In genomic region chr3:52051444-52051843, GRCh38 we compare ENCODE assay signal across 13 cellular contexts. TPM values are rescaled to one million over a fixed set of nuclear protein-coding genes. Genes with fewer than 3 reads are reported as not detected.
DNase-seq lines count a peak whose midpoint lies in the region; ATAC-seq lines count a peak whose summit lies in the region.
"Had no signal": no experiment of that assay in that cellular context is flagged by ENCODE, and none has a peak within 500 bp of the region (broad histone marks: within the 10 kb centered on the region; RNA-seq: fewer than 3 reads in every experiment).

No MANE protein-coding gene starts in this region.

- no peak overlapping the region for H3K4me3 ChIP-seq in esophagus (ENCODE audit: low read depth in 1 of 2, low read length in 2 of 2)
- H3K4me3 ChIP-seq in stomach smooth muscle (ENCODE audit: low read length in 2 of 2) = no peak overlapping the region
- H3K4me3 ChIP-seq: A549 had no signal

- POLR2A ChIA-PET in activated CD4-positive, alpha-beta T cell treated with anti-CD3 and anti-CD28 coated beads for 36 hours (lab: Charles Lee) = interaction anchor here (0.6 to 0.9 kb wide), 2 partner anchors 78 to 1441 kb away, joined by 3 to 4 read pairs; partner anchors contain the start of gene ABHD14B
- POLR2A ChIA-PET in activated CD4-positive, alpha-beta memory T cell treated with anti-CD3 and anti-CD28 coated beads for 36 hours (lab: Charles Lee) = interaction anchor here (0.6 to 4.3 kb wide), 2 partner anchors 56 to 116 kb away, joined by 4 to 18 read pairs; partner anchors contain the start of gene RPL29

- CTCF ChIA-PET in activated CD4-positive, alpha-beta T cell treated with anti-CD3 and anti-CD28 coated beads for 36 hours (lab: Charles Lee) = interaction anchor here (0.5 to 1.1 kb wide), 5 partner anchors 19 to 206 kb away, joined by 3 to 4 read pairs (median 3); no protein-coding TSS in a partner anchor
- CTCF ChIA-PET in activated CD4-positive, alpha-beta memory T cell treated with anti-CD3 and anti-CD28 coated beads for 36 hours (lab: Charles Lee) = interaction anchor here (2.4 to 5.5 kb wide), 4 partner anchors 47 to 92 kb away, joined by 11 to 50 read pairs (median 26); no protein-coding TSS in a partner anchor

- H3K9me3 ChIP-seq in esophagus (ENCODE audit: control insufficient read depth in 2 of 2, insufficient read depth in 1 of 2, low read depth in 1 of 2, low read length in 1 of 2) (no peaks in the 10 kb centered on the region), stomach smooth muscle (ENCODE audit: control insufficient read depth in 2 of 2, low read length in 2 of 2) (no peaks in the 10 kb centered on the region)
- H3K9me3 ChIP-seq: A549 had no signal

- no peak for DNase-seq in activated CD4-positive, alpha-beta T cell treated with anti-CD3 and anti-CD28 coated beads for 36 hours
- no peak for DNase-seq in activated CD4-positive, alpha-beta T cell treated with anti-CD3 and anti-CD28 coated beads, Interleukin-2, amount 50 U/mL, for 4 hours
- DNase-seq in activated CD4-positive, alpha-beta memory T cell treated with anti-CD3 and anti-CD28 coated beads for 36 hours = no peak
- DNase-seq in NCI-H226 = no peak
- DNase-seq: DND-41; NCI-H2081 treated with DMSO at 0.1 percent for 48 hours; stimulated activated naive CD4-positive, alpha-beta T cell; SW 1271 had no signal

- peaks cover 34% of the 10 kb centered on the region for H3K36me3 Mint-ChIP-seq in activated CD4-positive, alpha-beta T cell treated with anti-CD3 and anti-CD28 coated beads for 36 hours (ENCODE audit: low read depth)
- H3K36me3 Mint-ChIP-seq in activated CD4-positive, alpha-beta memory T cell treated with anti-CD3 and anti-CD28 coated beads for 36 hours = peaks cover 14% of the 10 kb centered on the region

- H3K27ac Mint-ChIP-seq in activated CD4-positive, alpha-beta T cell treated with anti-CD3 and anti-CD28 coated beads for 36 hours = peak overlapping the region; percentile 95
- peak overlapping the region; percentile 95 for H3K27ac Mint-ChIP-seq in activated CD4-positive, alpha-beta memory T cell treated with anti-CD3 and anti-CD28 coated beads for 36 hours

- H3K27me3 Mint-ChIP-seq in activated CD4-positive, alpha-beta T cell treated with anti-CD3 and anti-CD28 coated beads for 36 hours = no peaks in the 10 kb centered on the region
- H3K27me3 Mint-ChIP-seq in activated CD4-positive, alpha-beta memory T cell treated with anti-CD3 and anti-CD28 coated beads for 36 hours = no peaks in the 10 kb centered on the region

- H3K4me1 ChIP-seq in esophagus (ENCODE audit: control insufficient read depth in 2 of 2, insufficient read depth in 2 of 2, low read length in 1 of 2) = peaks cover 8 to 59% of the 10 kb centered on the region in 2 donors
- H3K4me1 ChIP-seq in stomach smooth muscle (ENCODE audit: control insufficient read depth, insufficient read depth, low read length) = peaks cover 56% of the 10 kb centered on the region

- H3K36me3 ChIP-seq in esophagus (ENCODE audit: control insufficient read depth in 2 of 2, insufficient read depth in 2 of 2, low read length in 1 of 2) (peaks cover 4 to 41% of the 10 kb centered on the region in 2 donors), stomach smooth muscle (ENCODE audit: control insufficient read depth in 2 of 2, insufficient read depth in 2 of 2, low read length in 2 of 2) (peaks cover 28% of the 10 kb centered on the region in 2 donors)

- 68 to 71% methylated on average over 8 of the region's 8 CpGs for WGBS in esophagus, 2 donors

- intact Hi-C loops in activated CD4-positive, alpha-beta T cell treated with anti-CD3 and anti-CD28 coated beads for 36 hours (cut with DNase I, micrococcal nuclease) = loop anchor here in 1 of 2 experiments (5.0 kb wide), 1 partner anchor 91 kb away; no protein-coding TSS in a partner anchor
- intact Hi-C loops in activated CD4-positive, alpha-beta memory T cell treated with anti-CD3 and anti-CD28 coated beads for 36 hours (cut with micrococcal nuclease) = loop anchor here (10.0 kb wide), 2 partner anchors 367 to 483 kb away; partner anchors contain the start of genes NT5DC2 and UQCC5

- no peak for ATAC-seq in activated CD4-positive, alpha-beta T cell treated with anti-CD3 and anti-CD28 coated beads for 36 hours
- no peak for ATAC-seq in HG03175 (IDR thresholded peaks at IDR 0.05; ENCODE audit: unreplicated experiment)
- ATAC-seq in GM19463 (IDR thresholded peaks at IDR 0.05; ENCODE audit: unreplicated experiment) = no peak
- ATAC-seq: A549 had no signal

- H3K27ac ChIP-seq in esophagus (ENCODE audit: low read depth in 2 of 2, low read length in 1 of 2) = peak overlapping the region; percentile 97 to 99
- H3K27ac ChIP-seq in stomach smooth muscle (ENCODE audit: low read length) = peak overlapping the region; percentile 71

- no peaks in the 10 kb centered on the region for H3K9me3 Mint-ChIP-seq in activated CD4-positive, alpha-beta T cell treated with anti-CD3 and anti-CD28 coated beads for 36 hours (ENCODE audit: low read depth)
- no peaks in the 10 kb centered on the region for H3K9me3 Mint-ChIP-seq in activated CD4-positive, alpha-beta memory T cell treated with anti-CD3 and anti-CD28 coated beads for 36 hours

- H3K27me3 ChIP-seq in esophagus (ENCODE audit: control insufficient read depth in 1 of 2, insufficient read depth in 2 of 2, low read length in 2 of 2) = no peaks in the 10 kb centered on the region
- H3K27me3 ChIP-seq in stomach smooth muscle (ENCODE audit: control insufficient read depth in 1 of 2, insufficient read depth in 2 of 2, low read length in 2 of 2) = no peaks in the 10 kb centered on the region

- H3K4me1 Mint-ChIP-seq in activated CD4-positive, alpha-beta T cell treated with anti-CD3 and anti-CD28 coated beads for 36 hours = peaks cover 52% of the 10 kb centered on the region
- peaks cover 42% of the 10 kb centered on the region for H3K4me1 Mint-ChIP-seq in activated CD4-positive, alpha-beta memory T cell treated with anti-CD3 and anti-CD28 coated beads for 36 hours (ENCODE audit: low read depth)

- no peak overlapping the region for H3K9ac ChIP-seq in stomach smooth muscle (ENCODE audit: low read length in 2 of 2)

- no peak overlapping the region for H3K4me3 Mint-ChIP-seq in activated CD4-positive, alpha-beta T cell treated with anti-CD3 and anti-CD28 coated beads for 36 hours
- no peak overlapping the region for H3K4me3 Mint-ChIP-seq in activated CD4-positive, alpha-beta memory T cell treated with anti-CD3 and anti-CD28 coated beads for 36 hours

RNA-seq across cellular contexts. Expression of gene DUSP7, which starts 4.9 kb away (rescaled TPM):
- 10 to 100 TPM; 17.1 to 20.3 TPM for total RNA-seq in activated CD4-positive, alpha-beta T cell treated with anti-CD3 and anti-CD28 coated beads for 36 hours
- 10 to 100 TPM; 14.1 to 14.5 TPM for total RNA-seq in activated CD4-positive, alpha-beta memory T cell treated with anti-CD3 and anti-CD28 coated beads for 36 hours
- 10 to 100 TPM; 18.2 to 35.2 TPM for polyA plus RNA-seq in esophagus

RNA-seq across cellular contexts. Expression of gene RPL29, which starts 55.7 kb away (rescaled TPM):
- total RNA-seq in activated CD4-positive, alpha-beta T cell treated with anti-CD3 and anti-CD28 coated beads for 36 hours = 1,000 to 10,000 TPM; 1,975 to 2,071 TPM
- total RNA-seq in activated CD4-positive, alpha-beta memory T cell treated with anti-CD3 and anti-CD28 coated beads for 36 hours = 1,000 to 10,000 TPM; 1,502 to 1,507 TPM
- polyA plus RNA-seq in esophagus = 1,000 to 10,000 TPM; 2,351 to 2,556 TPM
